In the genomic region with DNA sequence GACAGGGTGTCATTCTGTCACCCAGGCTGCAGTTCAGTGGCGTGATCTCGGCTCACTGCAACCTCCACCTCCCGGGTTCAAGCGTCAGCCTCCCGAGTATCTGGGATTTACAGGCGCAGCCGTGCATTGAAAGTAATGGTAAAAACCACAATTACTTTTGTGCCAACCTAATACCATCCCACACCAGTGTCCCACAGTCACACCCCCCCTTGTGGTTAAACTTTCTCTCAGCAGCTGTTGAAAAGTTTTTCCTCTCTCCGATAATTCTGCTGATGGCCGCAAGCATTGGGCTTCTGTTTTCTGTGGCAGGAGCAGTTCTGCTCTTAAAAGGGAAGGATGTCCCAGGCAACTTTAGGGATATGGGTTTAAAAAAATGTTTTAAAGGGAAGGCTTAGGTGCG, we compare ENCODE assay signal across 1 cellular context.
TF ChIP-seq lines count a peak whose summit lies in the region.

No MANE protein-coding gene starts in this region.

TF ChIP-seq in HCT116, 20 proteins besides CTCF, POLR2A, EP300 and RAD21 (continued from another document):
- TF ChIP-seq ZNF274 (IDR thresholded peaks at IDR 0.05; ENCODE audit: low read depth, low read length) (no peak), EZH2 (IDR thresholded peaks at IDR 0.05) (no peak), POLR2AphosphoS5 (IDR thresholded peaks at IDR 0.05; ENCODE audit: low read depth, low read length) (no peak), FOSL1 (IDR thresholded peaks at IDR 0.05; ENCODE audit: low read depth) (no peak), EZH2phosphoT487 (IDR thresholded peaks at IDR 0.05; ENCODE audit: borderline replicate concordance) (no peak), YY1 (IDR thresholded peaks at IDR 0.05; ENCODE audit: extremely low read depth, insufficient replicate concordance, low read depth, low read length) (no peak), JUND (IDR thresholded peaks at IDR 0.05) (no peak)
